17 cellular contexts compared by ENCODE assay signal in the genomic region with DNA sequence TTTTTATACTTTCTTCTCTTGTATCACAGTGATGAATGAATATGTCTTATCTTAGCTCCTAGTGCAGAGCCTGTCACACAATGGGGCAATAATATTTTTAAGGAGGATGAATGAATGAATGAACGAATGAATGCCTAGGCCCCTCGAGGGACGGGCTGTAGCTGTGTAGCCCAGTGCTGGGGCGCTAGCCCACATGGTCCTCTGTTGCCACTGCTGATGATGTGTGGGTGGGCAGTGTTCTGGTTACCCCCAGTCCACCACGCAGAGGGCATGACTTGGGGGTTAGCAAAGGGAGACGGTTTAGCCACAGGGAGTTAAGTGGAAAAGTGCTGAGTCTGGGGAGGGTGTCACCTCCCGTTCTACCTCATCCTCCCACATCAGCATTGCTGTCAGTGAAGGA.
A peak's percentile ranks its signal among the peaks of the same experiment; 100 is the strongest.
DNase-seq lines count a peak whose midpoint lies in the region; ATAC-seq and TF ChIP-seq lines count a peak whose summit lies in the region.
"Had no signal": no experiment of that assay in that cellular context is flagged by ENCODE, and none has a peak within 500 bp of the region (broad histone marks: within the 10 kb centered on the region; RNA-seq: fewer than 3 reads in every experiment).

No MANE protein-coding gene starts in this region.

- peaks cover 34% of the 10 kb centered on the region for H3K4me1 ChIP-seq in CD8-positive, alpha-beta memory T cell (ENCODE audit: insufficient read depth, low read length)
- H3K4me1 ChIP-seq in sigmoid colon, result peaks cover 0 to 10% (median 0%) of the 10 kb centered on the region in 4 donors
- H3K4me1 ChIP-seq: neural progenitor cell had no signal

- H3K9me3 ChIP-seq in CD8-positive, alpha-beta memory T cell (ENCODE audit: low read length), result no peaks in the 10 kb centered on the region
- H3K9me3 ChIP-seq in sigmoid colon, result no peaks in the 10 kb centered on the region
- H3K9me3 ChIP-seq: adrenal gland, gastrocnemius medialis had no signal

- TF ChIP-seq POLR2A in sigmoid colon (IDR thresholded peaks at IDR 0.05), result no peak

- DNase-seq in T-helper 2 cell treated with Interferon-gamma antibody and Interleukin-4, amounts not matched to agents 5 μg/mL and 100 μg/mL, for 36 hours (ENCODE audit: low spot score), result no peak
- DNase-seq in T-helper 2 cell (no peak), sigmoid colon (peak; percentile 22), activated gamma-delta T cell treated with Interleukin-2 at 50 U/mL for 16 hours (no peak), hippocampal formation (lab: John Stamatoyannopoulos, UW) (no peak)
- no peak for DNase-seq in CD8-positive, alpha-beta memory T cell
- DNase-seq in effector memory CD8-positive, alpha-beta T cell, result no peak
- DNase-seq: activated CD4-positive, alpha-beta T cell treated with anti-CD3 and anti-CD28 coated beads, Interleukin-2, amount 10 ng/mL, durations not matched to agents 7 days and 5 days; AML-193; caudate nucleus; GOT3; NCI-H524 treated with DMSO at 0.1 percent for 48 hours had no signal

- H3K4me1 Mint-ChIP-seq in T-helper 2 cell treated with Interferon-gamma antibody and Interleukin-4, amounts not matched to agents 5 μg/mL and 100 μg/mL, for 36 hours (ENCODE audit: low read depth), result peaks cover 40% of the 10 kb centered on the region
- H3K4me1 Mint-ChIP-seq in CD8-positive, alpha-beta memory T cell, result peaks cover 65 to 82% (median 72%) of the 10 kb centered on the region in 3 donors
- H3K4me1 Mint-ChIP-seq in effector memory CD8-positive, alpha-beta T cell (ENCODE audit: low read depth in 2 of 2), result peaks cover 67 to 69% of the 10 kb centered on the region in 2 donors

- H3K4me3 Mint-ChIP-seq in T-helper 2 cell treated with Interferon-gamma antibody and Interleukin-4, amounts not matched to agents 5 μg/mL and 100 μg/mL, for 36 hours, result no peak overlapping the region
- peak overlapping the region in 1 of 7 donors; percentile 74 for H3K4me3 Mint-ChIP-seq in CD8-positive, alpha-beta memory T cell
- H3K4me3 Mint-ChIP-seq in effector memory CD8-positive, alpha-beta T cell, result peak overlapping the region; percentile 13 to 36
- H3K4me3 Mint-ChIP-seq: activated CD4-positive, alpha-beta T cell treated with anti-CD3 and anti-CD28 coated beads, Interleukin-2, amount 10 ng/mL, durations not matched to agents 7 days and 5 days; neural progenitor cell had no signal

- H3K4me3 ChIP-seq in CD8-positive, alpha-beta memory T cell (ENCODE audit: low read length), result no peak overlapping the region
- H3K4me3 ChIP-seq in sigmoid colon, result no peak overlapping the region
- H3K4me3 ChIP-seq: adrenal gland, gastrocnemius medialis, neural progenitor cell had no signal

- no peak overlapping the region for H3K27ac ChIP-seq in CD8-positive, alpha-beta memory T cell (ENCODE audit: low read depth, low read length)
- no peak overlapping the region for H3K27ac ChIP-seq in sigmoid colon
- H3K27ac ChIP-seq: 22Rv1, adrenal gland, gastrocnemius medialis, neural progenitor cell had no signal

- TF ChIP-seq EP300 in sigmoid colon (IDR thresholded peaks at IDR 0.05), result no peak

- H3K36me3 ChIP-seq in CD8-positive, alpha-beta memory T cell (ENCODE audit: insufficient read depth, low read length), result no peaks in the 10 kb centered on the region
- peaks cover 0 to 49% (median 16%) of the 10 kb centered on the region in 4 donors for H3K36me3 ChIP-seq in sigmoid colon
- H3K36me3 ChIP-seq: neural progenitor cell had no signal

- no peaks in the 10 kb centered on the region for H3K9me3 Mint-ChIP-seq in T-helper 2 cell treated with Interferon-gamma antibody and Interleukin-4, amounts not matched to agents 5 μg/mL and 100 μg/mL, for 36 hours
- H3K9me3 Mint-ChIP-seq in CD8-positive, alpha-beta memory T cell, result no peaks in the 10 kb centered on the region
- H3K9me3 Mint-ChIP-seq in effector memory CD8-positive, alpha-beta T cell, result no peaks in the 10 kb centered on the region
- H3K9me3 Mint-ChIP-seq: activated CD4-positive, alpha-beta T cell treated with anti-CD3 and anti-CD28 coated beads, Interleukin-2, amount 10 ng/mL, durations not matched to agents 7 days and 5 days; neural progenitor cell had no signal

- intact Hi-C loops in sigmoid colon (cut with DNase I), result no loop called here

- no peak for TF ChIP-seq CTCF in sigmoid colon (IDR thresholded peaks at IDR 0.05)

- no peaks in the 10 kb centered on the region for H3K36me3 Mint-ChIP-seq in T-helper 2 cell treated with Interferon-gamma antibody and Interleukin-4, amounts not matched to agents 5 μg/mL and 100 μg/mL, for 36 hours (ENCODE audit: low read depth)
- H3K36me3 Mint-ChIP-seq in CD8-positive, alpha-beta memory T cell, result peaks cover 0 to 3% (median 0%) of the 10 kb centered on the region in 3 donors
- H3K36me3 Mint-ChIP-seq in effector memory CD8-positive, alpha-beta T cell (ENCODE audit: insufficient read depth), result peaks cover 33% of the 10 kb centered on the region

- no peak for ATAC-seq in effector memory CD8-positive, alpha-beta T cell (replicated peaks)
- no peak for ATAC-seq in HG03442 (IDR thresholded peaks at IDR 0.05; ENCODE audit: unreplicated experiment)

- H3K27me3 Mint-ChIP-seq in T-helper 2 cell treated with Interferon-gamma antibody and Interleukin-4, amounts not matched to agents 5 μg/mL and 100 μg/mL, for 36 hours (ENCODE audit: low read depth), result no peaks in the 10 kb centered on the region
- no peaks in the 10 kb centered on the region for H3K27me3 Mint-ChIP-seq in CD8-positive, alpha-beta memory T cell
- H3K27me3 Mint-ChIP-seq in effector memory CD8-positive, alpha-beta T cell, result no peaks in the 10 kb centered on the region
- H3K27me3 Mint-ChIP-seq: activated CD4-positive, alpha-beta T cell treated with anti-CD3 and anti-CD28 coated beads, Interleukin-2, amount 10 ng/mL, durations not matched to agents 7 days and 5 days had no signal

- CTCF ChIA-PET in CD8-positive, alpha-beta memory T cell (lab: Charles Lee), result no interaction called here

- POLR2A ChIA-PET in CD8-positive, alpha-beta memory T cell (lab: Charles Lee), result interaction anchor here (0.9 to 2.3 kb wide), 2 partner anchors 14 to 18 kb away, joined by 3 to 6 read pairs; no protein-coding TSS in a partner anchor

- H3K27ac Mint-ChIP-seq in T-helper 2 cell treated with Interferon-gamma antibody and Interleukin-4, amounts not matched to agents 5 μg/mL and 100 μg/mL, for 36 hours, result peak overlapping the region; percentile 13
- peak overlapping the region; percentile 48 to 99 (median 96) for H3K27ac Mint-ChIP-seq in CD8-positive, alpha-beta memory T cell
- H3K27ac Mint-ChIP-seq in effector memory CD8-positive, alpha-beta T cell, result peak overlapping the region; percentile 95 to 98
- H3K27ac Mint-ChIP-seq: activated CD4-positive, alpha-beta T cell treated with anti-CD3 and anti-CD28 coated beads, Interleukin-2, amount 10 ng/mL, durations not matched to agents 7 days and 5 days; neural progenitor cell had no signal

- H3K27me3 ChIP-seq in CD8-positive, alpha-beta memory T cell (ENCODE audit: insufficient read depth, low read length, poor library complexity, severe bottlenecking), result no peaks in the 10 kb centered on the region
- no peaks in the 10 kb centered on the region for H3K27me3 ChIP-seq in sigmoid colon
- H3K27me3 ChIP-seq: adrenal gland, gastrocnemius medialis, neural progenitor cell had no signal

- WGBS in sigmoid colon, 2 donors, result 80 to 81% methylated on average over 7 of the region's 7 CpGs

Comparison
In these comparisons a context has a peak if more than half of its experiments do, and no peak if none do; other contexts are left out.
1. H3K27ac Mint-ChIP-seq: peak in every context shown above with its lines; median percentile 96 in CD8-positive, alpha-beta memory T cell; 96 in effector memory CD8-positive, alpha-beta T cell; 13 in T-helper 2 cell treated with Interferon-gamma antibody and Interleukin-4, amounts not matched to agents 5 μg/mL and 100 μg/mL, for 36 hours.